Comparison of ENCODE assay signal across 30 cellular contexts in the genomic region with DNA sequence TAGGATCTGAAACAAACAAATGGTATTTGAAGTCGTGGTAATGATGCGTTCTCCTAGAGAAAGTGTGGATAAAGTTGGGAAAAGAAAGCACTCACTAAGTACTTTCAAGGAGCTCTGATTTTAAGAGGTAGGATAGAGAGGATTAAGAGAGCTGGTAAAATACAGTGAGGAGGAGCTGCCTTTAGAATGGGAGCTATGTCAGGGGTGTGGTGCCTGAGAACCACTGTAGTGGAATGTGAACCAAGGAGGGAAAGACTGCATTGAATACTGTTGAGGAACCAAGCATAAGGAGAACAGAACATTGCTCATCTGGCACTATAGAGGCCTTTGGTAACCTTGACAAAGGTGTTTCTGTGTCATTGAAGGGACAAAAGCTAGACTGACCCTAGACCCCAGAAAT. TPM values are rescaled to one million over a fixed set of nuclear protein-coding genes. Genes with fewer than 3 reads are reported as not detected.
A peak's percentile ranks its signal among the peaks of the same experiment; 100 is the strongest.
DNase-seq lines count a peak whose midpoint lies in the region; ATAC-seq, FAIRE-seq and TF ChIP-seq lines count a peak whose summit lies in the region.
"Had no signal": no experiment of that assay in that cellular context is flagged by ENCODE, and none has a peak within 500 bp of the region (broad histone marks: within the 10 kb centered on the region; RNA-seq: fewer than 3 reads in every experiment).

No MANE protein-coding gene starts in this region.

- H3K9me3 Mint-ChIP-seq in activated naive CD8-positive, alpha-beta T cell treated with anti-CD3 and anti-CD28 coated beads, Interleukin-2, amount 50 U/mL, for 24 hours, result no peaks in the 10 kb centered on the region
- H3K9me3 Mint-ChIP-seq: activated naive CD8-positive, alpha-beta T cell treated with anti-CD3 and anti-CD28 coated beads, Interleukin-2, amount 10 ng/mL, durations not matched to agents 7 days and 5 days; activated T-helper 2 cell treated with anti-CD3 and anti-CD28 coated beads, Interferon-gamma antibody, Interleukin-2, Interleukin-4, amounts not matched to agents 10 μg/mL and 5 μg/mL and 100 μg/mL, durations not matched to agents 14 hours and 24 hours and 36 hours; brain; stimulated activated naive CD8-positive, alpha-beta T cell treated with anti-CD3 and anti-CD28 coated beads, Interleukin-15, Interleukin-2, amounts not matched to agents 100 ng/mL and 50 ng/mL, for 24 hours had no signal

- BruUV-seq in IMR-90 (replicated peaks; lab: Mats Ljungman, UMichigan), result no TSS peak

- no peaks in the 10 kb centered on the region for H4K20me1 ChIP-seq in IMR-90 (ENCODE audit: insufficient read depth, low read length)

- intact Hi-C loops in IMR-90 (cut with micrococcal nuclease), result loop anchor here (5.0 kb wide), 1 partner anchor 153 kb away; no protein-coding TSS in a partner anchor

- H3K9ac ChIP-seq in IMR-90 (ENCODE audit: low read depth, low read length), result no peak overlapping the region

- no peak for TF ChIP-seq CTCF in IMR-90 (conservative IDR thresholded peaks at IDR 0.05; ENCODE audit: low read depth, low read length)
- no peak for TF ChIP-seq CTCF in epithelial cell of esophagus (IDR thresholded peaks at IDR 0.05; ENCODE audit: insufficient read depth, low read depth, low read length, missing control alignments)

- H4K8ac ChIP-seq in IMR-90 (ENCODE audit: low read depth in 2 of 2, low read length in 2 of 2), result no peak overlapping the region

- no peak overlapping the region for H3K56ac ChIP-seq in IMR-90 (ENCODE audit: extremely low read depth, insufficient read depth, low read length)

- peak overlapping the region; percentile 54; the same call in 1 of the 2 replicates for H4K5ac ChIP-seq in IMR-90 (ENCODE audit: low read depth, low read length)

- H3K4me3 Mint-ChIP-seq in activated naive CD8-positive, alpha-beta T cell treated with anti-CD3 and anti-CD28 coated beads, Interleukin-2, amount 50 U/mL, for 24 hours, result no peak overlapping the region
- H3K4me3 Mint-ChIP-seq: activated naive CD8-positive, alpha-beta T cell treated with anti-CD3 and anti-CD28 coated beads, Interleukin-2, amount 10 ng/mL, durations not matched to agents 7 days and 5 days; brain; stimulated activated naive CD8-positive, alpha-beta T cell treated with anti-CD3 and anti-CD28 coated beads, Interleukin-15, Interleukin-2, amounts not matched to agents 100 ng/mL and 50 ng/mL, for 24 hours had no signal

- H3K27me3 ChIP-seq in IMR-90 (ENCODE audit: control insufficient read depth, insufficient read depth, low read length), result no peaks in the 10 kb centered on the region
- H3K27me3 ChIP-seq: BE2C, heart left ventricle, spleen, tibial artery had no signal

- no peaks in the 10 kb centered on the region for H3K9me3 ChIP-seq in IMR-90 (ENCODE audit: control insufficient read depth, insufficient read depth, low read length)
- H3K9me3 ChIP-seq: BE2C, HAP-1, heart left ventricle, neutrophil, spleen, tibial artery had no signal

- no peak overlapping the region for H3K23ac ChIP-seq in IMR-90 (ENCODE audit: low read depth, low read length)

- peak overlapping the region; percentile 2; the same call in 1 of the 2 replicates for H3K4ac ChIP-seq in IMR-90 (ENCODE audit: low read depth, low read length)

- FAIRE-seq in GM12892 (lab: Jason Lieb, UNC), result no peak
- FAIRE-seq: colon had no signal

- H2BK120ac ChIP-seq in IMR-90 (ENCODE audit: low read depth, low read length), result peak overlapping the region; percentile 32; the same call in 1 of the 2 replicates

- no peaks in the 10 kb centered on the region for H3K79me1 ChIP-seq in IMR-90 (ENCODE audit: low read depth in 1 of 2, low read length in 2 of 2)

- dilution Hi-C loops in IMR-90 (cut with HindIII; ENCODE audit: low sequenced_read_pairs, unreplicated experiment), result no loop called here

- no peak overlapping the region for H2BK20ac ChIP-seq in IMR-90 (ENCODE audit: low read depth, low read length)

- H3K27ac Mint-ChIP-seq in activated naive CD8-positive, alpha-beta T cell treated with anti-CD3 and anti-CD28 coated beads, Interleukin-2, amount 50 U/mL, for 24 hours, result no peak overlapping the region
- H3K27ac Mint-ChIP-seq: activated naive CD8-positive, alpha-beta T cell treated with anti-CD3 and anti-CD28 coated beads, Interleukin-2, amount 10 ng/mL, durations not matched to agents 7 days and 5 days; activated T-helper 2 cell treated with anti-CD3 and anti-CD28 coated beads, Interferon-gamma antibody, Interleukin-2, Interleukin-4, amounts not matched to agents 10 μg/mL and 5 μg/mL and 100 μg/mL, durations not matched to agents 14 hours and 24 hours and 36 hours; brain; stimulated activated naive CD8-positive, alpha-beta T cell treated with anti-CD3 and anti-CD28 coated beads, Interleukin-15, Interleukin-2, amounts not matched to agents 100 ng/mL and 50 ng/mL, for 24 hours had no signal

- no peaks in the 10 kb centered on the region for H3K9me1 ChIP-seq in IMR-90 (ENCODE audit: insufficient read depth, low read length)

- POLR2A ChIA-PET in IMR-90 (lab: Charles Lee; ENCODE audit: unreplicated experiment), result no interaction called here

- H3K36me3 Mint-ChIP-seq in activated naive CD8-positive, alpha-beta T cell treated with anti-CD3 and anti-CD28 coated beads, Interleukin-2, amount 50 U/mL, for 24 hours (ENCODE audit: low read depth), result no peaks in the 10 kb centered on the region
- H3K36me3 Mint-ChIP-seq: activated naive CD8-positive, alpha-beta T cell treated with anti-CD3 and anti-CD28 coated beads, Interleukin-2, amount 10 ng/mL, durations not matched to agents 7 days and 5 days; brain had no signal

- in situ Hi-C loops in IMR-90 (cut with MboI; ENCODE audit: low sequenced_read_pairs), result loop anchor here (25.0 kb wide), 2 partner anchors 138 to 263 kb away; no protein-coding TSS in a partner anchor

- CTCF ChIA-PET in IMR-90 (lab: Yijun Ruan, JAX), result interaction anchor here (2.8 kb wide), 1 partner anchor 12 kb away, joined by 19 read pairs; no protein-coding TSS in a partner anchor

- TF ChIP-seq POLR2A in IMR-90 (IDR thresholded peaks at IDR 0.05; ENCODE audit: low read depth, low read length), result no peak
- no peak for TF ChIP-seq POLR2A in GM12892 (IDR thresholded peaks at IDR 0.05; ENCODE audit: low read depth, low read length)

- H3K4me3 ChIP-seq in IMR-90 (ENCODE audit: insufficient read depth, low read depth, low read length) (no peak overlapping the region), epithelial cell of esophagus (ENCODE audit: low read length) (no peak overlapping the region)
- H3K4me3 ChIP-seq: HAP-1, heart left ventricle, spleen, tibial artery had no signal

- no peaks in the 10 kb centered on the region for H3K4me1 Mint-ChIP-seq in activated naive CD8-positive, alpha-beta T cell treated with anti-CD3 and anti-CD28 coated beads, Interleukin-2, amount 50 U/mL, for 24 hours
- H3K4me1 Mint-ChIP-seq: activated naive CD8-positive, alpha-beta T cell treated with anti-CD3 and anti-CD28 coated beads, Interleukin-2, amount 10 ng/mL, durations not matched to agents 7 days and 5 days had no signal

- no peak overlapping the region for H2AK5ac ChIP-seq in IMR-90 (ENCODE audit: low read depth, low read length)

- H3K36me3 ChIP-seq in IMR-90 (ENCODE audit: control insufficient read depth, insufficient read depth, low read length), result no peaks in the 10 kb centered on the region
- H3K36me3 ChIP-seq: BE2C, HAP-1, heart left ventricle, neutrophil, spleen, tibial artery had no signal

- ATAC-seq in IMR-90 (ENCODE audit: low read depth) (peak; percentile 63), GM21786 (IDR thresholded peaks at IDR 0.05; ENCODE audit: unreplicated experiment) (no peak)
- no peak for ATAC-seq in activated naive CD8-positive, alpha-beta T cell treated with anti-CD3 and anti-CD28 coated beads, Interleukin-2, amount 50 U/mL, for 24 hours
- ATAC-seq: heart left ventricle, SK-N-SH treated with all-trans-retinoic acid at 6 μM for 48 hours had no signal

- no peak overlapping the region for H2BK5ac ChIP-seq in IMR-90 (ENCODE audit: low read depth, low read length, poor library complexity, severe bottlenecking)

- TF ChIP-seq RAD21 in IMR-90 (IDR thresholded peaks at IDR 0.05; ENCODE audit: low read length), result no peak

- H2BK15ac ChIP-seq in IMR-90 (ENCODE audit: low read depth, low read length), result no peak overlapping the region

- no peak overlapping the region for H4K91ac ChIP-seq in IMR-90 (ENCODE audit: insufficient read depth, low read depth, low read length)

- H3K14ac ChIP-seq in IMR-90 (replicated peaks; ENCODE audit: low read depth, low read length), result no peak overlapping the region

- no peak overlapping the region for H3K27ac ChIP-seq in IMR-90 (ENCODE audit: insufficient read depth, low read length)
- H3K27ac ChIP-seq: heart left ventricle, neutrophil, RWPE1, spleen, tibial artery, VCaP had no signal

- peaks cover 7% of the 10 kb centered on the region for H3K4me1 ChIP-seq in IMR-90 (ENCODE audit: control insufficient read depth, insufficient read depth, low read length)
- H3K4me1 ChIP-seq: BE2C, heart left ventricle, spleen, tibial artery had no signal

- H3K27me3 Mint-ChIP-seq in activated naive CD8-positive, alpha-beta T cell treated with anti-CD3 and anti-CD28 coated beads, Interleukin-2, amount 50 U/mL, for 24 hours, result peaks cover 7% of the 10 kb centered on the region
- H3K27me3 Mint-ChIP-seq: brain had no signal

- no peak overlapping the region for H3K18ac ChIP-seq in IMR-90 (ENCODE audit: low read depth, low read length)

- DNase-seq in AG08395 (ENCODE audit: low spot score) (peak; percentile 27), IMR-90 (no peak), epithelial cell of esophagus (ENCODE audit: low read depth) (peak; percentile 30), myocyte (ENCODE audit: low read depth) (peak; percentile 54), GM12892 (ENCODE audit: insufficient read length) (no peak), AML-193 (lab: John Stamatoyannopoulos, UW) (no peak)
- no peak for DNase-seq in activated naive CD8-positive, alpha-beta T cell treated with anti-CD3 and anti-CD28 coated beads, Interleukin-2, amount 50 U/mL, for 24 hours
- DNase-seq: 8988T; activated naive CD8-positive, alpha-beta T cell treated with anti-CD3 and anti-CD28 coated beads, Interleukin-2, amount 10 ng/mL, durations not matched to agents 7 days and 5 days; BE2C; COR-L47; heart left ventricle; NCI-H2171 treated with DMSO at 0.1 percent for 48 hours; NCI-H526 treated with DMSO at 0.1 percent for 48 hours; spleen; stimulated activated CD4-positive, alpha-beta T cell treated with anti-CD3 and anti-CD28 coated beads, Interleukin-4, amount 100 ng/mL, for 24 hours; tibial artery had no signal

- no peak overlapping the region for H3K4me2 ChIP-seq in IMR-90 (ENCODE audit: low read depth, low read length)

- H2AFZ ChIP-seq in IMR-90 (replicated peaks; ENCODE audit: low read length, poor library complexity), result no peak overlapping the region

- WGBS in IMR-90 (ENCODE audit: extremely low coverage in 2 of 2, insufficient read length in 1 of 2), 2 experiments, result no CpG with 5 or more reads among the region's 2 CpGs

- no peak overlapping the region for H2AK9ac ChIP-seq in IMR-90 (replicated peaks; ENCODE audit: low read depth, low read length, poor library complexity)

RNA-seq across cellular contexts. Expression of a gene that starts 21.8 kb away (rescaled TPM):
- not detected in 2 replicates for total RNA-seq in IMR-90 (2012; rRNA removed)
- polyA plus RNA-seq in IMR-90 (2012; rRNA removed), result not detected in 2 replicates
- polyA plus RNA-seq in IMR-90 (2012; cell fraction: cytosol; rRNA removed), result not detected in 2 replicates
- not detected in 2 replicates for polyA plus RNA-seq in IMR-90 (2012; cell fraction: nucleus; rRNA removed; ENCODE audit: low replicate concordance)
- not detected in 2 replicates for total RNA-seq in myocyte
- not detected for polyA plus RNA-seq in myocyte (2012)
- polyA plus RNA-seq in GM12892 (2012; ENCODE audit: missing spikeins), result not detected
- total RNA-seq: activated naive CD8-positive, alpha-beta T cell treated with anti-CD3 and anti-CD28 coated beads, Interleukin-2, amount 10 ng/mL, durations not matched to agents 7 days and 5 days; activated T-helper 2 cell treated with anti-CD3 and anti-CD28 coated beads, Interferon-gamma antibody, Interleukin-2, Interleukin-4, amounts not matched to agents 10 μg/mL and 5 μg/mL and 100 μg/mL, durations not matched to agents 14 hours and 24 hours and 36 hours; Daoy; pulmonary artery endothelial cell; spleen; T-helper 2 cell treated with Interferon-gamma antibody and Interleukin-4, amounts not matched to agents 100 ng/mL and 5 ng/mL, for 36 hours had no signal
- polyA plus RNA-seq: heart left ventricle, spleen had no signal

RNA-seq across cellular contexts. Expression of a gene that starts 48.4 kb away (rescaled TPM):
- total RNA-seq in IMR-90 (2012; rRNA removed) (361 and 394 TPM in 2 replicates), myocyte (298 and 303 TPM in 2 replicates)
- 223 and 249 TPM in 2 replicates for polyA plus RNA-seq in IMR-90 (2012; rRNA removed)
- 90.5 and 125 TPM in 2 replicates for polyA plus RNA-seq in IMR-90 (2012; cell fraction: cytosol; rRNA removed)
- 105 and 251 TPM in 2 replicates for polyA plus RNA-seq in IMR-90 (2012; cell fraction: nucleus; rRNA removed; ENCODE audit: low replicate concordance)
- 189 TPM for polyA plus RNA-seq in myocyte (2012)
- 3.8 TPM for polyA plus RNA-seq in GM12892 (2012; ENCODE audit: missing spikeins)
- total RNA-seq: T-helper 2 cell treated with Interferon-gamma antibody and Interleukin-4, amounts not matched to agents 100 ng/mL and 5 ng/mL, for 36 hours had no signal

Comparison
In these comparisons a context has a peak if more than half of its experiments do, and no peak if none do; other contexts are left out.
1. DNase-seq: peak in AG08395 (single experiment), epithelial cell of esophagus (single experiment) and myocyte (single experiment); none in IMR-90 (single experiment), GM12892 (single experiment), AML-193 (0 of 2) and activated naive CD8-positive, alpha-beta T cell treated with anti-CD3 and anti-CD28 coated beads, Interleukin-2, amount 50 U/mL, for 24 hours (single experiment).